In genomic region chr18:48084041-48084757, GRCh38 we compare ENCODE assay signal across 20 cellular contexts.
"Had no signal": no experiment of that assay in that cellular context is flagged by ENCODE, and none has a peak within 500 bp of the region (broad histone marks: within the 10 kb centered on the region; RNA-seq: fewer than 3 reads in every experiment).

No MANE protein-coding gene starts in this region.

- H3K4me3 Mint-ChIP-seq: dendritic cell treated with granulocyte-macrophage colony-stimulating factor and Interleukin-4, amounts not matched to agents 40 ng/mL and 50 ng/mL, for 4 days; endodermal cell; naive thymus-derived CD4-positive, alpha-beta T cell; nephron; neural progenitor cell had no signal

- H3K9me3 Mint-ChIP-seq: dendritic cell treated with granulocyte-macrophage colony-stimulating factor and Interleukin-4, amounts not matched to agents 40 ng/mL and 50 ng/mL, for 4 days; endodermal cell; naive thymus-derived CD4-positive, alpha-beta T cell; nephron; neural progenitor cell had no signal

- H3K27ac Mint-ChIP-seq: dendritic cell treated with granulocyte-macrophage colony-stimulating factor and Interleukin-4, amounts not matched to agents 40 ng/mL and 50 ng/mL, for 4 days; endodermal cell; naive thymus-derived CD4-positive, alpha-beta T cell had no signal

- H3K4me1 Mint-ChIP-seq: nephron had no signal

- ATAC-seq: foreskin keratinocyte; gastroesophageal sphincter; heart right ventricle; left cardiac atrium; left ventricle myocardium superior; naive thymus-derived CD4-positive, alpha-beta T cell had no signal

- DNase-seq: central memory CD4-positive, alpha-beta T cell; effector CD8-positive, alpha-beta T cell; endodermal cell; foreskin keratinocyte; heart right ventricle; hippocampal formation; left cardiac atrium; left ventricle myocardium superior; lower lobe of right lung; naive thymus-derived CD4-positive, alpha-beta T cell; sigmoid colon; stimulated activated CD4-positive, alpha-beta T cell treated with anti-CD3 and anti-CD28 coated beads, Interleukin-15, amount 100 ng/mL, for 24 hours; stimulated activated CD4-positive, alpha-beta T cell treated with anti-CD3 and anti-CD28 coated beads, Interleukin-4, amount 100 ng/mL, for 1 hour; stimulated activated CD8-positive, alpha-beta memory T cell treated with anti-CD3 and anti-CD28 coated beads, Interleukin-4, amount 100 ng/mL, for 48 hours; stimulated activated naive CD4-positive, alpha-beta T cell treated with Interleukin-2 at 50 U/mL for 16 hours; upper lobe of left lung had no signal
